ENCODE assay signal across 14 cellular contexts in the genomic region with DNA sequence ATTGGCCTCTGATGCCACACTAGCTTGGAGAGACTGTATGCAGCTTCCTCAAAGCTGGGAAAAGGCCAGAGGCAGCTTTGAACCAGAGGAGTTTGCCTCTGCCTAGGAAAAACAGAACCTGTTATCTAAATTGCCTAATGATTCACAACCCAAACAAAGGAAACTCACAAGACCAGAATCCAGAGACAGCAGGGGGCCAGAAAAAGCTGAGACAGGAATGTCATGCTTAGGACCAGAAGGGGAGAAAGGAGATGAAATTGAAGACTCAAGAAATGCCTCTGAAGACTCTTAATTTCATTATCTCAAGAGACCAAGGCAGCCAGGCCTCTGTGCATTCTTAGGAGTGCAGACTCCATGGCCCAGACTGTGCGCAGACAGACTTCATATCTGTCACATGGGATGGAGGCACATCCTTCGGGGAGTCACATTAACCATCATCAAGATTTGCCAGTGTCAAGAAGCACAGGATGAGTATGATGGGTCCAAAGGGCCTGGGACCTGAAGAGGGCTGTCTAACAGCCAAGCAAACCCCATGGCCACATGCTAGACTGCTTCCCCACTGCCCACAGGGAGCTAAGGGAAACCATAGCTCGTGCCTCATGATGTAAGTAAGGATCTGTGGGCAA. TPM values are rescaled to one million over a fixed set of nuclear protein-coding genes. Genes with fewer than 3 reads are reported as not detected.
A peak's percentile ranks its signal among the peaks of the same experiment; 100 is the strongest.
DNase-seq lines count a peak whose midpoint lies in the region; ATAC-seq, FAIRE-seq and TF ChIP-seq lines count a peak whose summit lies in the region.
"Had no signal": no experiment of that assay in that cellular context is flagged by ENCODE, and none has a peak within 500 bp of the region (broad histone marks: within the 10 kb centered on the region; RNA-seq: fewer than 3 reads in every experiment).

No MANE protein-coding gene starts in this region.

- no peak overlapping the region for H3K14ac ChIP-seq in H1 (ENCODE audit: insufficient read length)

- no peak for ATAC-seq in psoas muscle
- ATAC-seq in naive thymus-derived CD8-positive, alpha-beta T cell, result no peak
- ATAC-seq: activated CD8-positive, alpha-beta T cell treated with anti-CD3 and anti-CD28 coated beads for 36 hours; foreskin keratinocyte had no signal

- peak overlapping the region; percentile 99 for H2BK20ac ChIP-seq in H1 (ENCODE audit: low read length)

- H2BK15ac ChIP-seq in H1 (ENCODE audit: low read length), result no peak overlapping the region

- H3K27ac Mint-ChIP-seq in neural progenitor cell, result peak overlapping the region; percentile 87
- H3K27ac Mint-ChIP-seq in naive thymus-derived CD8-positive, alpha-beta T cell, result no peak overlapping the region
- H3K27ac Mint-ChIP-seq: activated CD8-positive, alpha-beta T cell treated with anti-CD3 and anti-CD28 coated beads for 36 hours; stimulated activated naive CD8-positive, alpha-beta T cell treated with anti-CD3 and anti-CD28 coated beads, Interleukin-15, Interleukin-2, amounts not matched to agents 100 ng/mL and 50 ng/mL, for 24 hours had no signal

- H3K4me3 ChIP-seq in H1 (ENCODE audit: extremely low read depth in 1 of 4, insufficient read depth in 2 of 4, low read depth in 3 of 4, low read length in 4 of 4) (no peak overlapping the region), neural progenitor cell (no peak overlapping the region), psoas muscle (no peak overlapping the region)

- no peak for TF ChIP-seq EP300 in H1 (IDR thresholded peaks at IDR 0.05; ENCODE audit: borderline replicate concordance in 1 of 2, low read depth in 2 of 2, low read length in 2 of 2)

- peak overlapping the region; percentile 72 for H3K18ac ChIP-seq in H1 (ENCODE audit: extremely low read depth, low read length)

- H3K79me1 ChIP-seq in H1 (ENCODE audit: low read depth, low read length), result no peaks in the 10 kb centered on the region

- DNase-seq in EL (peak; percentile 77), OCI-M1 (lab: John Stamatoyannopoulos, UW) (peak; percentile 25), H1 (ENCODE audit: low read depth in 1 of 2, low spot score in 2 of 2) (peak; percentile 57 to 65), neural progenitor cell (ENCODE audit: low spot score) (peak; percentile 79), HPDE6-E6E7 (ENCODE audit: extremely low spot score) (no peak), psoas muscle (no peak), NCI-H345 (lab: John Stamatoyannopoulos, UW) (no peak)
- DNase-seq in naive thymus-derived CD8-positive, alpha-beta T cell, result no peak
- DNase-seq: activated CD8-positive, alpha-beta T cell treated with anti-CD3 and anti-CD28 coated beads for 36 hours; anterior cingulate cortex; DMS79; foreskin keratinocyte; NCI-H1694 treated with DMSO at 0.1 percent for 48 hours had no signal

- H4K5ac ChIP-seq in H1 (ENCODE audit: insufficient read length, low read depth, low read length), result no peak overlapping the region

- H2AFZ ChIP-seq in H1 (ENCODE audit: low read length), result no peak overlapping the region
- no peak overlapping the region for H2AFZ ChIP-seq in neural progenitor cell (replicated peaks)

- H4K8ac ChIP-seq in H1 (ENCODE audit: extremely low read depth, insufficient read depth, low read length), result no peak overlapping the region

- intact Hi-C loops in psoas muscle (cut with DNase I), result no loop called here

- H3K79me2 ChIP-seq in H1 (ENCODE audit: control insufficient read depth in 1 of 2, insufficient read depth in 2 of 2, low read length in 2 of 2) (no peaks in the 10 kb centered on the region), neural progenitor cell (ENCODE audit: low read depth) (no peaks in the 10 kb centered on the region)

- H3K27me3 ChIP-seq in H1 (replicated peaks in 1 of 4; ENCODE audit: control insufficient read depth in 3 of 4, extremely low read depth in 1 of 4, insufficient read depth in 3 of 4, low read length in 3 of 4) (no peaks in the 10 kb centered on the region), neural progenitor cell (no peaks in the 10 kb centered on the region), psoas muscle (ENCODE audit: insufficient read depth in 3 of 3, low read length in 2 of 3) (no peaks in the 10 kb centered on the region)
- H3K27me3 ChIP-seq: foreskin keratinocyte had no signal

- H3K4me3 Mint-ChIP-seq in neural progenitor cell, result no peak overlapping the region
- H3K4me3 Mint-ChIP-seq in naive thymus-derived CD8-positive, alpha-beta T cell, result no peak overlapping the region
- H3K4me3 Mint-ChIP-seq: activated CD8-positive, alpha-beta T cell treated with anti-CD3 and anti-CD28 coated beads for 36 hours; stimulated activated naive CD8-positive, alpha-beta T cell treated with anti-CD3 and anti-CD28 coated beads, Interleukin-15, Interleukin-2, amounts not matched to agents 100 ng/mL and 50 ng/mL, for 24 hours had no signal

- no peak overlapping the region for H3K9ac ChIP-seq in H1 (replicated peaks in 1 of 4; ENCODE audit: extremely low read depth in 1 of 4, low read depth in 3 of 4, low read length in 3 of 4)
- no peak overlapping the region for H3K9ac ChIP-seq in neural progenitor cell

- POLR2A ChIA-PET in H1 (lab: Charles Lee; ENCODE audit: partially characterized antibody), result interaction anchor here (1.1 kb wide), 1 partner anchor 20 kb away, joined by 4 read pairs; no protein-coding TSS in a partner anchor
- POLR2A ChIA-PET in naive thymus-derived CD8-positive, alpha-beta T cell (lab: Charles Lee), result no interaction called here

- H3K4me1 ChIP-seq in H1 (replicated peaks in 1 of 4; ENCODE audit: control insufficient read depth in 3 of 4, insufficient read depth in 4 of 4, low read length in 3 of 4) (peaks cover 0 to 18% (median 6%) of the 10 kb centered on the region in 4 experiments; a peak in 5 of 7 replicates), neural progenitor cell (peaks cover 52% of the 10 kb centered on the region), psoas muscle (no peaks in the 10 kb centered on the region)
- H3K4me1 ChIP-seq: foreskin keratinocyte had no signal

- H3K23ac ChIP-seq in H1 (ENCODE audit: insufficient read length), result no peak overlapping the region

- WGBS in H1 (ENCODE audit: extremely low coverage in 1 of 2, insufficient coverage in 1 of 2, insufficient read length in 1 of 2, insufficient replicate concordance in 2 of 2, low coverage in 1 of 2, low lambda C conversion rate in 2 of 2, missing lambda C conversion rate in 1 of 2), 2 experiments, result 83% methylated on average over 3 of the region's 3 CpGs; no CpG with 5 or more reads in 1 of the 2 experiments
- WGBS in psoas muscle, 3 donors, result 96 to 99% (median 98%) methylated on average over 3 of the region's 3 CpGs

- peak overlapping the region; percentile 18 for H2BK120ac ChIP-seq in H1 (replicated peaks; ENCODE audit: low read depth, low read length)

- H2AK5ac ChIP-seq in H1 (ENCODE audit: low read depth, low read length), result peak overlapping the region; percentile 2; the same call in 1 of the 2 replicates

- peak overlapping the region; percentile 20; the same call in 1 of the 2 replicates for H2BK5ac ChIP-seq in H1 (ENCODE audit: low read depth, low read length)

- TF ChIP-seq CTCF in H1 (IDR thresholded peaks at IDR 0.05; ENCODE audit: control extremely low read depth in 1 of 3, insufficient read depth in 1 of 3, low read depth in 1 of 3, low read length in 3 of 3) (no peak), neural progenitor cell (IDR thresholded peaks at IDR 0.05) (no peak), psoas muscle (IDR thresholded peaks at IDR 0.05) (no peak)

- CTCF ChIA-PET in H1 (lab: Charles Lee; ENCODE audit: partially characterized antibody), result interaction anchor here (0.6 to 1.8 kb wide), 5 partner anchors 14 to 92 kb away, joined by 3 to 6 read pairs (median 4); no protein-coding TSS in a partner anchor

- peaks cover 2% of the 10 kb centered on the region for H3K27me3 Mint-ChIP-seq in neural progenitor cell (ENCODE audit: insufficient read depth, low read depth)
- H3K27me3 Mint-ChIP-seq in naive thymus-derived CD8-positive, alpha-beta T cell, result no peaks in the 10 kb centered on the region
- H3K27me3 Mint-ChIP-seq: activated CD8-positive, alpha-beta T cell treated with anti-CD3 and anti-CD28 coated beads for 36 hours; stimulated activated naive CD8-positive, alpha-beta T cell treated with anti-CD3 and anti-CD28 coated beads, Interleukin-15, Interleukin-2, amounts not matched to agents 100 ng/mL and 50 ng/mL, for 24 hours had no signal

- peak; percentile 71 for FAIRE-seq in H1 (lab: Jason Lieb, UNC)

- no peaks in the 10 kb centered on the region for H3K23me2 ChIP-seq in H1 (ENCODE audit: low read depth, low read length)

- TF ChIP-seq RAD21 in H1 (IDR thresholded peaks at IDR 0.05 in 1 of 2, conservative IDR thresholded peaks at IDR 0.05 in 1 of 2; ENCODE audit: low read depth in 2 of 2, low read length in 2 of 2), result no peak

- peak overlapping the region; percentile 89 for H2BK12ac ChIP-seq in H1 (ENCODE audit: low read depth, low read length)

- peak overlapping the region; percentile 55; the same call in 1 of the 2 replicates for H3K27ac ChIP-seq in H1 (ENCODE audit: low read depth, low read length)
- no peak overlapping the region for H3K27ac ChIP-seq in neural progenitor cell
- no peak overlapping the region for H3K27ac ChIP-seq in psoas muscle
- H3K27ac ChIP-seq: foreskin keratinocyte had no signal

- H3K36me3 Mint-ChIP-seq in neural progenitor cell, result peaks cover 7% of the 10 kb centered on the region
- peaks cover 0 to 8% (median 6%) of the 10 kb centered on the region in 3 donors for H3K36me3 Mint-ChIP-seq in naive thymus-derived CD8-positive, alpha-beta T cell

- no peak overlapping the region for H3K56ac ChIP-seq in H1 (replicated peaks; ENCODE audit: insufficient read length, low read depth, low read length)

- H3K4ac ChIP-seq in H1 (replicated peaks; ENCODE audit: insufficient read length, low read depth, low read length), result no peak overlapping the region

- H3K9me3 ChIP-seq in H1 (ENCODE audit: insufficient read depth in 2 of 2, low read depth in 1 of 2, low read length in 1 of 2) (no peaks in the 10 kb centered on the region), neural progenitor cell (ENCODE audit: low read depth) (no peaks in the 10 kb centered on the region), psoas muscle (no peaks in the 10 kb centered on the region)

- H3K4me2 ChIP-seq in H1 (ENCODE audit: insufficient read depth in 1 of 2, low read depth in 2 of 2, low read length in 2 of 2) (peak overlapping the region; percentile 26 to 50; a peak in 3 of 4 replicates), neural progenitor cell (peak overlapping the region; percentile 7)

- H3K36me3 ChIP-seq in H1 (ENCODE audit: control insufficient read depth in 2 of 4, insufficient read depth in 4 of 4, low read length in 3 of 4) (no peaks in the 10 kb centered on the region), neural progenitor cell (no peaks in the 10 kb centered on the region), psoas muscle (ENCODE audit: insufficient read depth in 1 of 2, low read depth in 1 of 2) (no peaks in the 10 kb centered on the region)

- peaks cover 31% of the 10 kb centered on the region for H3F3A ChIP-seq in neural progenitor cell (ENCODE audit: low read depth)

- H3K9me3 Mint-ChIP-seq in neural progenitor cell, result peaks cover 4% of the 10 kb centered on the region
- peaks cover 0 to 2% (median 0%) of the 10 kb centered on the region in 9 donors for H3K9me3 Mint-ChIP-seq in naive thymus-derived CD8-positive, alpha-beta T cell
- H3K9me3 Mint-ChIP-seq: activated CD8-positive, alpha-beta T cell treated with anti-CD3 and anti-CD28 coated beads for 36 hours; stimulated activated naive CD8-positive, alpha-beta T cell treated with anti-CD3 and anti-CD28 coated beads, Interleukin-15, Interleukin-2, amounts not matched to agents 100 ng/mL and 50 ng/mL, for 24 hours had no signal

- no peak for TF ChIP-seq POLR2A in H1 (IDR thresholded peaks at IDR 0.05; ENCODE audit: control extremely low read depth in 1 of 2, low read depth in 2 of 2, low read length in 2 of 2)

- peak overlapping the region; percentile 97 for H4K91ac ChIP-seq in H1 (replicated peaks; ENCODE audit: insufficient read length, low read length)

- peaks cover 69% of the 10 kb centered on the region for H3K4me1 Mint-ChIP-seq in neural progenitor cell
- peaks cover 0 to 4% (median under 1%) of the 10 kb centered on the region in 4 donors for H3K4me1 Mint-ChIP-seq in naive thymus-derived CD8-positive, alpha-beta T cell

- no peaks in the 10 kb centered on the region for H4K20me1 ChIP-seq in H1 (replicated peaks in 1 of 2; ENCODE audit: control insufficient read depth in 1 of 2, insufficient read depth in 2 of 2, low read length in 2 of 2)
- no peaks in the 10 kb centered on the region for H4K20me1 ChIP-seq in neural progenitor cell (ENCODE audit: low read depth)

RNA-seq across cellular contexts. Expression of gene ARSB, which starts 57.3 kb away (rescaled TPM):
- 13.7 and 13.9 TPM in 2 replicates for total RNA-seq in H1 (2021; fragmentation: NEBNext Ultra II Directional; extraction: Animal tissue kit (Norgen Biotek cat#: 25700))
- polyA plus RNA-seq in H1 (2011; rRNA removed) (5.0 and 6.4 TPM in 2 replicates), psoas muscle (1 to 10 TPM; 1.3 to 3.2 (median 1.5) TPM)
- polyA plus RNA-seq in H1 (2011; cell fraction: cytosol; rRNA removed), result 6.4 TPM
- 5.1 TPM for polyA plus RNA-seq in H1 (2011; cell fraction: nucleus; rRNA removed)
- polyA plus RNA-seq in H1 (2012, experiment 1 of 2), result 5.5 to 8.2 TPM (median 7.1 TPM) in 4 replicates
- 4.5 TPM for polyA plus RNA-seq in H1 (2012, experiment 2 of 2)
- polyA plus RNA-seq in H1 (2013, experiment 1 of 2), result 10.8 TPM
- 12.0 TPM for polyA plus RNA-seq in H1 (2013, experiment 2 of 2)
- polyA minus RNA-seq in H1 (2011; rRNA and poly(A)+ RNA removed), result 14.4 and 15.2 TPM in 2 replicates
- polyA minus RNA-seq in H1 (2011; cell fraction: cytosol; rRNA and poly(A)+ RNA removed), result 6.8 TPM
- polyA minus RNA-seq in H1 (2011; cell fraction: nucleus; rRNA and poly(A)+ RNA removed), result 11.0 TPM
- total RNA-seq in neural progenitor cell (ENCODE audit: low replicate concordance) (15.3 and 19.2 TPM in 2 replicates), psoas muscle (1 to 10 TPM; 3.6 to 6.5 (median 5.3) TPM)
- 1 to 10 TPM; 4.1 to 4.6 TPM for total RNA-seq in naive thymus-derived CD8-positive, alpha-beta T cell
- polyA plus RNA-seq in naive thymus-derived CD8-positive, alpha-beta T cell, result 1 to 10 TPM; 2.2 to 4.7 (median 3.4) TPM

Comparison
In these comparisons a context has a peak if more than half of its experiments do, and no peak if none do; other contexts are left out.
1. DNase-seq: peak in EL (single experiment), OCI-M1 (single experiment), H1 (2 of 2) and neural progenitor cell (single experiment); none in HPDE6-E6E7 (single experiment), psoas muscle (0 of 2), naive thymus-derived CD8-positive, alpha-beta T cell (0 of 10) and NCI-H345 (single experiment).